In the genomic region with DNA sequence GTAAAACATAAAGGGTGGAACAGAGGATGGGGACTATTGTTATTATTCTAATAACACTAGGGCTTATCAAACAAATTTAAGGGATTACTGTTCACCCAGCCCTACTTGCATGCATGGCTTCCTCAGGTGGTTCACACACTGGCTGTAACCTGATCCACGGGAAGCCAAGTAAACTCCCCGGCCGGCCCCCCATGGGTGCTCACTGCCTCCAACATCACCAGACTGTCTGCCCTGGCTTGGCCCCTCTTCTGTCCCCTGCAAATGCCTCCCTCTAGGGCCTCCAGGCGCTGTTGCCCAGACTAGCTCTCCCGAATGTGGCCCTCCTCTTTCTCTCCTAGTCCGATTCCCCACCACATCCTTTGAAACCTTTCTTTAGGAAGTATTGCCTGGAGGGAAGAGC, we compare ENCODE assay signal across 28 cellular contexts. TPM values are rescaled to one million over a fixed set of nuclear protein-coding genes. Genes with fewer than 3 reads are reported as not detected.
DNase-seq lines count a peak whose midpoint lies in the region; FAIRE-seq and TF ChIP-seq lines count a peak whose summit lies in the region.
"Had no signal": no experiment of that assay in that cellular context is flagged by ENCODE, and none has a peak within 500 bp of the region (broad histone marks: within the 10 kb centered on the region; RNA-seq: fewer than 3 reads in every experiment).

No MANE protein-coding gene starts in this region.

- TF ChIP-seq POLR2A in H1 (IDR thresholded peaks at IDR 0.05; ENCODE audit: control extremely low read depth in 1 of 2, low read depth in 2 of 2, low read length in 2 of 2): no peak

- peaks cover 49% of the 10 kb centered on the region for H3K27me3 Mint-ChIP-seq in MCF 10A (ENCODE audit: insufficient read depth, unreplicated experiment)

- no peaks in the 10 kb centered on the region for H3K79me2 ChIP-seq in H1 (ENCODE audit: control insufficient read depth in 1 of 2, insufficient read depth in 2 of 2, low read length in 2 of 2)
- H3K79me2 ChIP-seq in osteoblast (ENCODE audit: insufficient read depth, low read length): no peaks in the 10 kb centered on the region

- WGBS in H1 (ENCODE audit: extremely low coverage in 1 of 2, insufficient coverage in 1 of 2, insufficient read length in 1 of 2, insufficient replicate concordance in 2 of 2, low coverage in 1 of 2, low lambda C conversion rate in 2 of 2, missing lambda C conversion rate in 1 of 2), 2 experiments: 49% methylated on average over 6 of the region's 6 CpGs; no CpG with 5 or more reads in 1 of the 2 experiments

- H3K4ac ChIP-seq in H1 (replicated peaks; ENCODE audit: insufficient read length, low read depth, low read length): no peak overlapping the region

- no peak overlapping the region for H3K56ac ChIP-seq in H1 (replicated peaks; ENCODE audit: insufficient read length, low read depth, low read length)

- H4K8ac ChIP-seq in H1 (ENCODE audit: extremely low read depth, insufficient read depth, low read length): no peak overlapping the region

- no peak overlapping the region for H3K27ac Mint-ChIP-seq in MCF 10A (ENCODE audit: low read depth, unreplicated experiment)
- H3K27ac Mint-ChIP-seq: activated CD4-positive, alpha-beta T cell treated with anti-CD3 and anti-CD28 coated beads, Interleukin-2, amount 10 ng/mL, durations not matched to agents 24 days and 14 days; activated CD8-positive, alpha-beta memory T cell treated with anti-CD3 and anti-CD28 coated beads, Interleukin-2, amount 10 ng/mL, durations not matched to agents 7 days and 5 days; activated T-helper 2 cell treated with anti-CD3 and anti-CD28 coated beads, Interferon-gamma antibody, Interleukin-2, Interleukin-4, amounts not matched to agents 10 μg/mL and 5 μg/mL and 100 μg/mL, durations not matched to agents 14 hours and 24 hours and 36 hours; effector memory CD8-positive, alpha-beta T cell; T-helper 1 cell treated with Interleukin-12 subunit alpha and Interleukin-12 subunit beta and Interleukin-4 antibody, amounts not matched to agents 30 μg/mL and 1 μg/mL, for 36 hours; type B pancreatic cell had no signal

- H4K91ac ChIP-seq in H1 (replicated peaks; ENCODE audit: insufficient read length, low read length): no peak overlapping the region

- no peak overlapping the region for H3K4me3 ChIP-seq in H1 (ENCODE audit: extremely low read depth in 1 of 4, insufficient read depth in 2 of 4, low read depth in 3 of 4, low read length in 4 of 4)
- no peak overlapping the region for H3K4me3 ChIP-seq in osteoblast (ENCODE audit: insufficient read depth, low read length)
- H3K4me3 ChIP-seq: BLaER1, GM12878, mucosa of descending colon, psoas muscle, SJSA1, skin epidermis had no signal

- H2AK5ac ChIP-seq in H1 (ENCODE audit: low read depth, low read length): no peak overlapping the region

- POLR2A ChIA-PET in H1 (lab: Charles Lee; ENCODE audit: partially characterized antibody): interaction anchor here (1.5 to 1.8 kb wide), 2 partner anchors 9 to 38 kb away, joined by 3 to 8 read pairs; no protein-coding TSS in a partner anchor
- POLR2A ChIA-PET in MCF 10A (lab: Yijun Ruan, JAX): no interaction called here

- TF ChIP-seq CTCF in H1 (IDR thresholded peaks at IDR 0.05; ENCODE audit: control extremely low read depth in 1 of 3, insufficient read depth in 1 of 3, low read depth in 1 of 3, low read length in 3 of 3) (no peak), osteoblast (IDR thresholded peaks at IDR 0.05; ENCODE audit: extremely low read depth, low read depth, low read length) (no peak), MCF 10A (IDR thresholded peaks at IDR 0.05; ENCODE audit: unreplicated experiment) (no peak)

- peaks cover 0 to 3% of the 10 kb centered on the region in 2 experiments; a peak in 1 of 4 replicates for H3K9me3 ChIP-seq in H1 (ENCODE audit: insufficient read depth in 2 of 2, low read depth in 1 of 2, low read length in 1 of 2)
- no peaks in the 10 kb centered on the region for H3K9me3 ChIP-seq in osteoblast (ENCODE audit: low read depth, low read length)
- H3K9me3 ChIP-seq: BLaER1, mucosa of descending colon, psoas muscle, SJSA1 had no signal

- H2BK12ac ChIP-seq in H1 (ENCODE audit: low read depth, low read length): no peak overlapping the region

- H2BK20ac ChIP-seq in H1 (ENCODE audit: low read length): no peak overlapping the region

- no peak overlapping the region for H3K14ac ChIP-seq in H1 (ENCODE audit: insufficient read length)

- H3K27me3 ChIP-seq in H1 (replicated peaks in 1 of 4; ENCODE audit: control insufficient read depth in 3 of 4, extremely low read depth in 1 of 4, insufficient read depth in 3 of 4, low read length in 3 of 4): no peaks in the 10 kb centered on the region; a peak in 1 of 7 replicates
- peaks cover 31% of the 10 kb centered on the region for H3K27me3 ChIP-seq in osteoblast (ENCODE audit: insufficient read depth, low read length)
- H3K27me3 ChIP-seq: BLaER1 had no signal

- H3K4me2 ChIP-seq in H1 (ENCODE audit: insufficient read depth in 1 of 2, low read depth in 2 of 2, low read length in 2 of 2): peak overlapping the region; percentile 10 to 20; a peak in 1 of 4 replicates
- H3K4me2 ChIP-seq in osteoblast (ENCODE audit: insufficient read depth, low read length): no peak overlapping the region
- H3K4me2 ChIP-seq: BLaER1 had no signal

- CTCF ChIA-PET in H1 (lab: Charles Lee; ENCODE audit: partially characterized antibody) (interaction anchor here (1.5 to 5.0 kb wide), 4 partner anchors 9 to 82 kb away, joined by 3 to 32 read pairs (median 18); no protein-coding TSS in a partner anchor), MCF 10A (lab: Yijun Ruan, JAX) (no interaction called here)

- H3K36me3 ChIP-seq in H1 (ENCODE audit: control insufficient read depth in 2 of 4, insufficient read depth in 4 of 4, low read length in 3 of 4): no peaks in the 10 kb centered on the region
- no peaks in the 10 kb centered on the region for H3K36me3 ChIP-seq in osteoblast (ENCODE audit: insufficient read depth, low read length)
- H3K36me3 ChIP-seq: BLaER1, SJSA1 had no signal

- H4K20me1 ChIP-seq in H1 (replicated peaks in 1 of 2; ENCODE audit: control insufficient read depth in 1 of 2, insufficient read depth in 2 of 2, low read length in 2 of 2) (peaks cover 0 to 3% of the 10 kb centered on the region in 2 experiments), osteoblast (ENCODE audit: insufficient read depth, low read length) (no peaks in the 10 kb centered on the region)
- H4K20me1 ChIP-seq: BLaER1 had no signal

- H3K9me3 Mint-ChIP-seq in MCF 10A (ENCODE audit: unreplicated experiment): peaks cover 7% of the 10 kb centered on the region
- H3K9me3 Mint-ChIP-seq: IgD-negative memory B cell, type B pancreatic cell had no signal

- peak; percentile 23 for DNase-seq in DMS153 (lab: John Stamatoyannopoulos, UW)
- DNase-seq in DMS153 treated with DMSO at 0.1 percent for 48 hours (lab: John Stamatoyannopoulos, UW; ENCODE audit: unreplicated experiment): no peak
- DNase-seq in NCI-H2171 treated with DMSO at 0.1 percent for 48 hours (lab: John Stamatoyannopoulos, UW): peak; percentile 56
- no peak for DNase-seq in H1 (ENCODE audit: low read depth in 1 of 2, low spot score in 2 of 2)
- DNase-seq in osteoblast (ENCODE audit: insufficient read length, low spot score, missing footprints): peak; percentile 58
- DNase-seq in MCF 10A (ENCODE audit: unreplicated experiment): no peak
- DNase-seq in GM19239 (ENCODE audit: insufficient read length, low spot score): no peak
- DNase-seq in RPMI8226: no peak
- DNase-seq: activated CD4-positive, alpha-beta T cell treated with anti-CD3 and anti-CD28 coated beads, Interleukin-2, amount 10 ng/mL, durations not matched to agents 24 days and 14 days; activated CD8-positive, alpha-beta memory T cell treated with anti-CD3 and anti-CD28 coated beads, Interleukin-2, amount 10 ng/mL, durations not matched to agents 7 days and 5 days; effector memory CD8-positive, alpha-beta T cell; left ventricle myocardium superior; NCI-H1694 treated with DMSO at 0.1 percent for 48 hours; NCI-H774; psoas muscle; stimulated activated CD4-positive, alpha-beta T cell treated with anti-CD3 and anti-CD28 coated beads, Interleukin-2, amount 100 ng/mL, for 24 hours; stimulated activated naive CD4-positive, alpha-beta T cell treated with Interleukin-2 at 50 U/mL for 16 hours had no signal

- no peaks in the 10 kb centered on the region; the same call in 1 of the 2 replicates for H3K23me2 ChIP-seq in H1 (ENCODE audit: low read depth, low read length)

- no peak for TF ChIP-seq EP300 in H1 (IDR thresholded peaks at IDR 0.05; ENCODE audit: borderline replicate concordance in 1 of 2, low read depth in 2 of 2, low read length in 2 of 2)

- TF ChIP-seq RAD21 in H1 (IDR thresholded peaks at IDR 0.05 in 1 of 2, conservative IDR thresholded peaks at IDR 0.05 in 1 of 2; ENCODE audit: low read depth in 2 of 2, low read length in 2 of 2): no peak

- H3K79me1 ChIP-seq in H1 (ENCODE audit: low read depth, low read length): no peaks in the 10 kb centered on the region; the same call in 1 of the 2 replicates

- H3K23ac ChIP-seq in H1 (ENCODE audit: insufficient read length): no peak overlapping the region

- H3K27ac ChIP-seq in H1 (ENCODE audit: low read depth, low read length) (no peak overlapping the region), osteoblast (ENCODE audit: low read depth, low read length) (no peak overlapping the region)
- H3K27ac ChIP-seq: BLaER1, psoas muscle, SJSA1, skin epidermis had no signal

- H3K4me1 Mint-ChIP-seq in MCF 10A (ENCODE audit: insufficient read depth, unreplicated experiment): peaks cover 6% of the 10 kb centered on the region
- H3K4me1 Mint-ChIP-seq: activated CD4-positive, alpha-beta T cell treated with anti-CD3 and anti-CD28 coated beads, Interleukin-2, amount 10 ng/mL, durations not matched to agents 24 days and 14 days; activated CD8-positive, alpha-beta memory T cell treated with anti-CD3 and anti-CD28 coated beads, Interleukin-2, amount 10 ng/mL, durations not matched to agents 7 days and 5 days; IgD-negative memory B cell had no signal

- H3K4me3 Mint-ChIP-seq in MCF 10A (ENCODE audit: unreplicated experiment): no peak overlapping the region
- H3K4me3 Mint-ChIP-seq: activated CD4-positive, alpha-beta T cell treated with anti-CD3 and anti-CD28 coated beads, Interleukin-2, amount 10 ng/mL, durations not matched to agents 24 days and 14 days; activated CD8-positive, alpha-beta memory T cell treated with anti-CD3 and anti-CD28 coated beads, Interleukin-2, amount 10 ng/mL, durations not matched to agents 7 days and 5 days; effector memory CD8-positive, alpha-beta T cell; IgD-negative memory B cell; neural crest cell; T-helper 1 cell treated with Interleukin-12 subunit alpha and Interleukin-12 subunit beta and Interleukin-4 antibody, amounts not matched to agents 30 μg/mL and 1 μg/mL, for 36 hours; type B pancreatic cell had no signal

- intact Hi-C loops in MCF 10A (cut with micrococcal nuclease): no loop called here

- no peak overlapping the region for H3K18ac ChIP-seq in H1 (ENCODE audit: extremely low read depth, low read length)

- H3K4me1 ChIP-seq in H1 (replicated peaks in 1 of 4; ENCODE audit: control insufficient read depth in 3 of 4, insufficient read depth in 4 of 4, low read length in 3 of 4) (peaks cover 0 to 29% (median 13%) of the 10 kb centered on the region in 4 experiments; a peak in 6 of 7 replicates), osteoblast (ENCODE audit: insufficient read depth, low read length) (no peaks in the 10 kb centered on the region)
- H3K4me1 ChIP-seq: BLaER1, psoas muscle, SJSA1 had no signal

- no peaks in the 10 kb centered on the region for H3K36me3 Mint-ChIP-seq in MCF 10A (ENCODE audit: insufficient read depth, unreplicated experiment)
- H3K36me3 Mint-ChIP-seq: activated CD8-positive, alpha-beta memory T cell treated with anti-CD3 and anti-CD28 coated beads, Interleukin-2, amount 10 ng/mL, durations not matched to agents 7 days and 5 days; IgD-negative memory B cell; type B pancreatic cell had no signal

- no peak overlapping the region for H2BK5ac ChIP-seq in H1 (ENCODE audit: low read depth, low read length)

- BruUV-seq in MCF 10A (replicated peaks; lab: Mats Ljungman, UMichigan): no TSS peak

- H2BK120ac ChIP-seq in H1 (replicated peaks; ENCODE audit: low read depth, low read length): no peak overlapping the region

- H2AFZ ChIP-seq in H1 (ENCODE audit: low read length) (no peak overlapping the region), osteoblast (ENCODE audit: low read length) (no peak overlapping the region)

- no peak overlapping the region for H2BK15ac ChIP-seq in H1 (ENCODE audit: low read length)

- no peak overlapping the region for H3K9ac ChIP-seq in H1 (replicated peaks in 1 of 4; ENCODE audit: extremely low read depth in 1 of 4, low read depth in 3 of 4, low read length in 3 of 4)
- H3K9ac ChIP-seq: BLaER1 had no signal

- H4K5ac ChIP-seq in H1 (ENCODE audit: insufficient read length, low read depth, low read length): no peak overlapping the region

- FAIRE-seq in H1 (lab: Jason Lieb, UNC) (no peak), GM19239 (lab: Jason Lieb, UNC) (no peak)
- FAIRE-seq: GM12878 had no signal

RNA-seq across cellular contexts. Expression of a gene that starts 18.6 kb away (rescaled TPM):
- total RNA-seq in H1 (2021; fragmentation: NEBNext Ultra II Directional; extraction: Animal tissue kit (Norgen Biotek cat#: 25700)): 0.89 and 1.4 TPM in 2 replicates
- 1.3 and 3.1 TPM in 2 replicates for polyA plus RNA-seq in H1 (2011; rRNA removed)
- polyA plus RNA-seq in H1 (2011; cell fraction: cytosol; rRNA removed): 1.2 TPM
- 3.7 TPM for polyA plus RNA-seq in H1 (2011; cell fraction: nucleus; rRNA removed)
- polyA plus RNA-seq in H1 (2012, experiment 1 of 2): 0.22 to 1.3 TPM (median 0.64 TPM) in 4 replicates
- 0.18 TPM for polyA plus RNA-seq in H1 (2012, experiment 2 of 2)
- polyA plus RNA-seq in H1 (2013, experiment 1 of 2): 0.39 TPM
- polyA plus RNA-seq in H1 (2013, experiment 2 of 2): 0.33 TPM
- polyA minus RNA-seq in H1 (2011; rRNA and poly(A)+ RNA removed): 1.2 and 2.2 TPM in 2 replicates
- 2.2 TPM for polyA minus RNA-seq in H1 (2011; cell fraction: cytosol; rRNA and poly(A)+ RNA removed)
- 0.70 TPM for polyA minus RNA-seq in H1 (2011; cell fraction: nucleus; rRNA and poly(A)+ RNA removed)
- total RNA-seq in osteoblast (0.88 and 1.4 TPM in 2 replicates), MCF 10A (2022) (not detected in 2 replicates)
- total RNA-seq: A172, GM12878, SJSA1 had no signal
- polyA plus RNA-seq: GM12878, IgD-negative memory B cell had no signal

RNA-seq across cellular contexts. Expression of a gene that starts 42.2 kb away (rescaled TPM):
- total RNA-seq in H1 (2021; fragmentation: NEBNext Ultra II Directional; extraction: Animal tissue kit (Norgen Biotek cat#: 25700)): 2.4 and 2.5 TPM in 2 replicates
- polyA plus RNA-seq in H1 (2011; rRNA removed): 1.6 TPM in 2 replicates
- 2.0 TPM for polyA plus RNA-seq in H1 (2011; cell fraction: cytosol; rRNA removed)
- polyA plus RNA-seq in H1 (2011; cell fraction: nucleus; rRNA removed): 1.5 TPM
- 1.7 to 3.4 TPM (median 2.0 TPM) in 4 replicates for polyA plus RNA-seq in H1 (2012, experiment 1 of 2)
- polyA plus RNA-seq in H1 (2012, experiment 2 of 2): 1.7 TPM
- polyA plus RNA-seq in H1 (2013, experiment 1 of 2): 2.2 TPM
- polyA plus RNA-seq in H1 (2013, experiment 2 of 2): 2.5 TPM
- 2.4 and 2.7 TPM in 2 replicates for polyA minus RNA-seq in H1 (2011; rRNA and poly(A)+ RNA removed)
- polyA minus RNA-seq in H1 (2011; cell fraction: cytosol; rRNA and poly(A)+ RNA removed): 0.59 TPM
- polyA minus RNA-seq in H1 (2011; cell fraction: nucleus; rRNA and poly(A)+ RNA removed): 1.3 TPM
- total RNA-seq in osteoblast (4.7 and 5.4 TPM in 2 replicates), MCF 10A (2022) (6.2 and 8.2 TPM in 2 replicates)

RNA-seq across cellular contexts. Expression of a gene that starts 56.9 kb away (rescaled TPM):
- total RNA-seq in H1 (2021; fragmentation: NEBNext Ultra II Directional; extraction: Animal tissue kit (Norgen Biotek cat#: 25700)): 27.9 and 30.2 TPM in 2 replicates
- polyA plus RNA-seq in H1 (2011; rRNA removed): 9.4 and 16.3 TPM in 2 replicates
- polyA plus RNA-seq in H1 (2011; cell fraction: cytosol; rRNA removed): 7.6 TPM
- polyA plus RNA-seq in H1 (2011; cell fraction: nucleus; rRNA removed): 23.8 TPM
- 12.5 to 17.8 TPM (median 16.7 TPM) in 4 replicates for polyA plus RNA-seq in H1 (2012, experiment 1 of 2)
- 16.1 TPM for polyA plus RNA-seq in H1 (2012, experiment 2 of 2)
- 13.6 TPM for polyA plus RNA-seq in H1 (2013, experiment 1 of 2)
- 12.7 TPM for polyA plus RNA-seq in H1 (2013, experiment 2 of 2)
- polyA minus RNA-seq in H1 (2011; rRNA and poly(A)+ RNA removed): 10.2 and 16.9 TPM in 2 replicates
- 16.4 TPM for polyA minus RNA-seq in H1 (2011; cell fraction: cytosol; rRNA and poly(A)+ RNA removed)
- polyA minus RNA-seq in H1 (2011; cell fraction: nucleus; rRNA and poly(A)+ RNA removed): 22.2 TPM
- 34.8 and 40.5 TPM in 2 replicates for total RNA-seq in osteoblast
- total RNA-seq in MCF 10A (2022): 19.9 and 23.1 TPM in 2 replicates

Comparison
In these comparisons a context has a peak if more than half of its experiments do, and no peak if none do; other contexts are left out.
1. DNase-seq: peak in DMS153 (single experiment), NCI-H2171 treated with DMSO at 0.1 percent for 48 hours (single experiment) and osteoblast (single experiment); none in DMS153 treated with DMSO at 0.1 percent for 48 hours (single experiment), H1 (0 of 2), MCF 10A (single experiment), GM19239 (single experiment) and RPMI8226 (single experiment).